In genomic region chr12:4030938-4031702, GRCh38 we compare ENCODE assay signal across 8 cellular contexts.
A peak's percentile ranks its signal among the peaks of the same experiment; 100 is the strongest.
DNase-seq lines count a peak whose midpoint lies in the region; ATAC-seq and TF ChIP-seq lines count a peak whose summit lies in the region.

No MANE protein-coding gene starts in this region.

- peak overlapping the region; percentile 53 to 66 for H3K9ac ChIP-seq in stomach smooth muscle (ENCODE audit: low read length in 2 of 2)

- no peak overlapping the region for H3K27ac Mint-ChIP-seq in activated naive CD4-positive, alpha-beta T cell treated with anti-CD3 and anti-CD28 coated beads, Interleukin-2, amount 50 U/mL, for 72 hours

- H3K9me3 ChIP-seq in SJCRH30 (replicated peaks) (no peaks in the 10 kb centered on the region), stomach smooth muscle (ENCODE audit: control insufficient read depth in 2 of 2, low read length in 2 of 2) (no peaks in the 10 kb centered on the region)

- no peak overlapping the region for H3K4me3 ChIP-seq in GM06990 (replicated peaks; ENCODE audit: low read depth, low read length)
- H3K4me3 ChIP-seq in SJCRH30, result peak overlapping the region; percentile 55
- H3K4me3 ChIP-seq in stomach smooth muscle (ENCODE audit: low read length in 2 of 2), result peak overlapping the region; percentile 26 to 72

- H3K27ac ChIP-seq in SJCRH30, result peak overlapping the region; percentile 97
- peak overlapping the region; percentile 76 for H3K27ac ChIP-seq in stomach smooth muscle (ENCODE audit: low read length)

- DNase-seq in GM06990 (ENCODE audit: extremely low read depth, insufficient read length) (peak; percentile 67), SJCRH30 (peak; percentile 97 to 98), glomerular endothelial cell (ENCODE audit: extremely low read depth, low read depth, low spot score) (peak; percentile 71), nucleus accumbens (lab: John Stamatoyannopoulos, UW) (peak in 53 of 56 donors; percentile 8 to 81 (median 42)), NCI-H1436 treated with DMSO at 0.1 percent for 48 hours (lab: John Stamatoyannopoulos, UW) (no peak)
- DNase-seq in activated naive CD4-positive, alpha-beta T cell treated with anti-CD3 and anti-CD28 coated beads, Interleukin-2, amount 50 U/mL, for 72 hours (ENCODE audit: low spot score in 2 of 2), result peak; percentile 77 to 84

- TF ChIP-seq CTCF in GM06990 (IDR thresholded peaks at IDR 0.05; ENCODE audit: insufficient read depth, low read length, poor library complexity, severe bottlenecking), result no peak

- H3K36me3 ChIP-seq in GM06990 (ENCODE audit: control insufficient read depth, insufficient read depth, low read length) (no peaks in the 10 kb centered on the region), SJCRH30 (no peaks in the 10 kb centered on the region), stomach smooth muscle (ENCODE audit: control insufficient read depth in 2 of 2, insufficient read depth in 2 of 2, low read length in 2 of 2) (no peaks in the 10 kb centered on the region)

- H3K4me1 ChIP-seq in SJCRH30 (peaks cover 53% of the 10 kb centered on the region), stomach smooth muscle (ENCODE audit: control insufficient read depth, insufficient read depth, low read length) (peaks cover 10% of the 10 kb centered on the region)

- H3K27me3 ChIP-seq in GM06990 (replicated peaks; ENCODE audit: control insufficient read depth, insufficient read depth, low read length) (peaks cover 2% of the 10 kb centered on the region; the same call in 1 of the 2 replicates), SJCRH30 (no peaks in the 10 kb centered on the region), stomach smooth muscle (ENCODE audit: control insufficient read depth in 1 of 2, insufficient read depth in 2 of 2, low read length in 2 of 2) (no peaks in the 10 kb centered on the region)

- peak; percentile 53 for ATAC-seq in HG03039 (IDR thresholded peaks at IDR 0.05; ENCODE audit: unreplicated experiment)
- peak; percentile 96 for ATAC-seq in activated naive CD4-positive, alpha-beta T cell treated with anti-CD3 and anti-CD28 coated beads, Interleukin-2, amount 50 U/mL, for 72 hours

- no peaks in the 10 kb centered on the region for H3K9me3 Mint-ChIP-seq in activated naive CD4-positive, alpha-beta T cell treated with anti-CD3 and anti-CD28 coated beads, Interleukin-2, amount 50 U/mL, for 72 hours

- H3K36me3 Mint-ChIP-seq in activated naive CD4-positive, alpha-beta T cell treated with anti-CD3 and anti-CD28 coated beads, Interleukin-2, amount 50 U/mL, for 72 hours, result no peaks in the 10 kb centered on the region
